Comparison of ENCODE assay signal across 8 cellular contexts in the genomic region with DNA sequence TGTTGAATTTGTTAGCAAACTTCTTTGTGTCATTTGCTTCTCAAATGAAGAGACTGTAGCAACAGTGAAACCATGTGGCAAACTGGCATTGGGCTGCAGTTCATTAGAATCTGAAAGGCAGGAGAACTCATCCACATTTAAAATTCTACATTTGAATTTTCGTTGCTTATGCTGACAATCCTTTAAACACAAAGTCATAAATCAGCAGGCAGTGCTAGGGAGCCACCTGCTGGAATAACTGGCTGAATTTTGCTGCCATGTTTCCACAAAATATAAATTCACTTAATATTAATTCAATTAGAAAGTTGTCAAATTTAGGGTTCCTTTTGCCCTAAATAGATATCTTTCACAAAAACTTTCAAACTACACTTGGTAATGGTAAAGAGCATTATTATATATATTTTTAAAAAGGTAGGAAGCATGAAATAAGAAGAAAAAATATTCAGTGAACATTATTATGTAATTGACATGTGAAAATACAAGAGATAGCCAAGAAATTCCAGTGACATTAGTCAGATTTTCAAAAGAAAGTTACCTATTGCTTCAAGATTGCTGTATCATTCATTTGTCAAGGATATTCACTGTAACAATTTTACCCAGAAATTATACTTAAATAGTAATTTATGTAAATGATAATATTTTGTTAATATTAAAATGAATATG.
DNase-seq lines count a peak whose midpoint lies in the region; ATAC-seq and TF ChIP-seq lines count a peak whose summit lies in the region.

No MANE protein-coding gene starts in this region.

- TF ChIP-seq CTCF in Caco-2 (IDR thresholded peaks at IDR 0.05; ENCODE audit: insufficient read depth in 1 of 2, low read depth in 1 of 2, low read length in 1 of 2, severe bottlenecking in 1 of 2, unreplicated experiment in 1 of 2) (peak; percentile 58 to 73), brain microvascular endothelial cell (IDR thresholded peaks at IDR 0.05; ENCODE audit: low read depth, low read length, missing control alignments) (peak; percentile 62)

- H3K36me3 Mint-ChIP-seq in Caco-2 (ENCODE audit: insufficient read depth, unreplicated experiment): no peaks in the 10 kb centered on the region

- no peaks in the 10 kb centered on the region for H3K27me3 Mint-ChIP-seq in Caco-2 (ENCODE audit: insufficient read depth, unreplicated experiment)

- no peaks in the 10 kb centered on the region for H3K4me1 Mint-ChIP-seq in Caco-2 (ENCODE audit: low read depth, unreplicated experiment)

- H3K4me3 ChIP-seq in Caco-2 (ENCODE audit: low read depth, low read length) (no peak overlapping the region), brain microvascular endothelial cell (ENCODE audit: low read depth, low read length) (no peak overlapping the region)

- DNase-seq in Caco-2: peak; percentile 29 to 34
- peak; percentile 21 for DNase-seq in KBM-7
- peak; percentile 3 for DNase-seq in brain microvascular endothelial cell
- DNase-seq in lung microvascular endothelial cell (ENCODE audit: low read depth in 2 of 2): peak; percentile 1 to 37
- no peak for DNase-seq in NCI-H1436 (lab: John Stamatoyannopoulos, UW)

- no peak overlapping the region for H3K27ac Mint-ChIP-seq in Caco-2 (ENCODE audit: unreplicated experiment)

- ATAC-seq in GM21786 (IDR thresholded peaks at IDR 0.05; ENCODE audit: unreplicated experiment) (no peak), HG02610 (IDR thresholded peaks at IDR 0.05; ENCODE audit: unreplicated experiment) (no peak), GM18498 (IDR thresholded peaks at IDR 0.05; ENCODE audit: unreplicated experiment) (no peak)

- no peak overlapping the region for H3K4me3 Mint-ChIP-seq in Caco-2 (ENCODE audit: unreplicated experiment)

- no peaks in the 10 kb centered on the region for H3K9me3 Mint-ChIP-seq in Caco-2 (ENCODE audit: unreplicated experiment)

- H3K27me3 ChIP-seq in Caco-2 (replicated peaks; ENCODE audit: control insufficient read depth, insufficient read depth, low read length) (no peaks in the 10 kb centered on the region), brain microvascular endothelial cell (replicated peaks) (no peaks in the 10 kb centered on the region)

- no peaks in the 10 kb centered on the region for H3K9me3 ChIP-seq in Caco-2

- no peak overlapping the region for H3K27ac ChIP-seq in brain microvascular endothelial cell

- peaks cover 6% of the 10 kb centered on the region; the same call in 1 of the 2 replicates for H3K4me1 ChIP-seq in Caco-2

- no TSS peak for BruUV-seq in Caco-2 (replicated peaks; lab: Mats Ljungman, UMichigan)

- CTCF ChIA-PET in Caco-2 (lab: Charles Lee): no interaction called here

- in situ Hi-C loops in KBM-7 (cut with MboI; ENCODE audit: low pct_unique_long_range_greater_than_20kb, low sequenced_read_pairs) (no loop called here), brain microvascular endothelial cell (cut with HindIII; ENCODE audit: low pct_ligation_motif_present, low sequenced_read_pairs) (no loop called here)

- POLR2A ChIA-PET in Caco-2 (lab: Charles Lee): no interaction called here

- H3K36me3 ChIP-seq in Caco-2 (ENCODE audit: control insufficient read depth, insufficient read depth, low read length) (no peaks in the 10 kb centered on the region), brain microvascular endothelial cell (replicated peaks) (no peaks in the 10 kb centered on the region)

- intact Hi-C loops in Caco-2 (cut with micrococcal nuclease; ENCODE audit: unreplicated experiment): loop anchor here (1.0 to 10.0 kb wide), 8 partner anchors 158 to 1788 kb away; no protein-coding TSS in a partner anchor
